ENCODE assay signal across 5 cellular contexts in the genomic region with DNA sequence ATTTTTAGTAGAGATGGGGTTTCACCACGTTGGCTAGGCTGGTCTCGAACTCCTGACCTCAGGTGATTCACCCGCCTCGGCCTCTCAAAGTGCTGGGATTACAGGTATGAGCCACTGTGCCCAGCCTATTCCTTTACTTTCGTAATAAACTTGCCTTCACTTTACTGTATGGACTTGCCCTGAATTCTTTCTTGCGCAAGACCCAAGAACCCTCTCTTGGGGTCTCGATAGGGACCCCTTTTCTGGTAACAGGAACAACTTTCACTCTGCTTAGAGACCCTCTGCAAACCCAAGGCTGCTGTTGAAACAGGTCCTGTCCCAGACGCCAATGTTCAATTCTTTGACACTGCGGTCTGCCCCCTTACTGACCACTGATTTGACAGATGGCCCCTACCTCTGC.
TF ChIP-seq lines count a peak whose summit lies in the region.
"Not testable (repeated sequence)": the region's sequence is repeated elsewhere in the genome, so short reads cannot be mapped to it uniquely, and the experiment has no call there.

No MANE protein-coding gene starts in this region.

TF ChIP-seq in A549, 52 proteins besides CTCF, POLR2A, EP300 and RAD21:
- peak; percentile 49 to 77; a peak in 3 of 4 replicates for TF ChIP-seq CEBPB (IDR thresholded peaks at IDR 0.05)

TF ChIP-seq in IMR-90, 13 proteins besides CTCF, POLR2A, EP300 and RAD21:
- peak; percentile 75 for TF ChIP-seq CEBPB (IDR thresholded peaks at IDR 0.05; ENCODE audit: low read depth, low read length)

TF ChIP-seq in K562, 482 proteins besides CTCF, POLR2A, EP300 and RAD21:
- TF ChIP-seq CEBPB (tag; IDR thresholded peaks at IDR 0.05) (peak; percentile 74), CEBPG (tag; conservative IDR thresholded peaks at IDR 0.05 in 1 of 2, IDR thresholded peaks at IDR 0.05 in 1 of 2) (peak in 1 of 2 experiments; percentile 74; a peak in 2 of 4 replicates)
- not testable (repeated sequence) for TF ChIP-seq CEBPG (CRISPR knock-in tag; IDR thresholded peaks at IDR 0.05)
TF ChIP-seq in K562: peak in this region for 2; not testable (repeated sequence) for 480.

TF ChIP-seq in H1, 55 proteins besides CTCF, POLR2A, EP300 and RAD21:
- TF ChIP-seq CEBPB (IDR thresholded peaks at IDR 0.05; ENCODE audit: low read depth, low read length), result peak; percentile 34; the same call in 1 of the 2 replicates

TF ChIP-seq in HepG2, 621 proteins besides CTCF, POLR2A, EP300 and RAD21:
- 0 out of 2 replicates have a peak, but pooled peaks have one; percentile 7 for TF ChIP-seq CEBPG (CRISPR knock-in tag; IDR thresholded peaks at IDR 0.05)
- TF ChIP-seq CEBPB (IDR thresholded peaks at IDR 0.05; ENCODE audit: borderline replicate concordance, low read depth, low read length), result peak; percentile 87
